Comparison of ENCODE assay signal across 14 cellular contexts in genomic region chr12:108234155-108234554, GRCh38.
DNase-seq lines count a peak whose midpoint lies in the region; ATAC-seq and TF ChIP-seq lines count a peak whose summit lies in the region.
"Had no signal": no experiment of that assay in that cellular context is flagged by ENCODE, and none has a peak within 500 bp of the region (broad histone marks: within the 10 kb centered on the region; RNA-seq: fewer than 3 reads in every experiment).

No MANE protein-coding gene starts in this region.

- H3K27ac Mint-ChIP-seq in HFFc6 = no peak overlapping the region
- H3K27ac Mint-ChIP-seq: activated T-cell treated with anti-CD3 and anti-CD28 coated beads, Interleukin-2, amount 50 U/mL, for 72 hours had no signal

- no peaks in the 10 kb centered on the region for H3K9me3 ChIP-seq in neural cell (ENCODE audit: low read length)
- H3K9me3 ChIP-seq: body of pancreas, esophagus squamous epithelium had no signal

- no peaks in the 10 kb centered on the region for H3K36me3 Mint-ChIP-seq in HFFc6 (ENCODE audit: low read depth)

- TF ChIP-seq CTCF in epithelial cell of proximal tubule (conservative IDR thresholded peaks at IDR 0.05; ENCODE audit: low read depth, low read length) (peak; percentile 44), neural cell (IDR thresholded peaks at IDR 0.05; ENCODE audit: poor library complexity, severe bottlenecking) (no peak), HFFc6 (IDR thresholded peaks at IDR 0.05) (no peak)

- H3K9me2 ChIP-seq in neural cell (ENCODE audit: insufficient read depth, low read length) = no peaks in the 10 kb centered on the region

- TF ChIP-seq RAD21 in Ishikawa (IDR thresholded peaks at IDR 0.05; ENCODE audit: low read depth) (peak; percentile 29; the same call in 1 of the 2 replicates), neural cell (conservative IDR thresholded peaks at IDR 0.05) (peak; percentile 37)

- H3K4me3 ChIP-seq in epithelial cell of proximal tubule (ENCODE audit: low read depth, low read length) = no peak overlapping the region
- no peak overlapping the region for H3K4me3 ChIP-seq in neural cell (ENCODE audit: low read length)
- H3K4me3 ChIP-seq: body of pancreas, esophagus squamous epithelium, PC-9 had no signal

- no peak overlapping the region for H3K9ac ChIP-seq in neural cell (ENCODE audit: low read length)

- no peak for ATAC-seq in HG02885 (IDR thresholded peaks at IDR 0.05; ENCODE audit: poor library complexity, unreplicated experiment)
- ATAC-seq in HG02571 (IDR thresholded peaks at IDR 0.05; ENCODE audit: unreplicated experiment) = no peak
- ATAC-seq: activated T-cell treated with anti-CD3 and anti-CD28 coated beads, Interleukin-2, amount 50 U/mL, for 72 hours; body of pancreas had no signal

- no peaks in the 10 kb centered on the region for H3K79me2 ChIP-seq in neural cell (replicated peaks; ENCODE audit: insufficient read depth, low read length)

- DNase-seq in D341Med (ENCODE audit: low spot score) = peak; percentile 46
- no peak for DNase-seq in epithelial cell of proximal tubule (ENCODE audit: low read depth)
- no peak for DNase-seq in HFFc6
- DNase-seq in AML-193 (lab: John Stamatoyannopoulos, UW) = no peak
- DNase-seq: activated T-cell treated with anti-CD3 and anti-CD28 coated beads, Interleukin-2, amount 50 U/mL, for 72 hours; esophagus squamous epithelium; NCI-H187 treated with DMSO at 0.1 percent for 48 hours; PC-9; posterior cingulate gyrus had no signal

- no peak overlapping the region for H3K4me2 ChIP-seq in neural cell (ENCODE audit: low read length)
- H3K4me2 ChIP-seq: PC-9 had no signal

- TF ChIP-seq EP300 in Ishikawa (IDR thresholded peaks at IDR 0.05; ENCODE audit: borderline replicate concordance) = no peak
- no peak for TF ChIP-seq EP300 in neural cell (conservative IDR thresholded peaks at IDR 0.05; ENCODE audit: poor library complexity, severe bottlenecking)

- H3K4me3 Mint-ChIP-seq in HFFc6 = no peak overlapping the region
- H3K4me3 Mint-ChIP-seq: activated T-cell treated with anti-CD3 and anti-CD28 coated beads, Interleukin-2, amount 50 U/mL, for 72 hours had no signal

- no peak overlapping the region for H2AFZ ChIP-seq in neural cell (ENCODE audit: low read depth, low read length)
- H2AFZ ChIP-seq: PC-9 had no signal

- no peaks in the 10 kb centered on the region for H4K20me1 ChIP-seq in neural cell (ENCODE audit: insufficient read depth)

- no peaks in the 10 kb centered on the region for H3K27me3 ChIP-seq in neural cell (ENCODE audit: insufficient read depth, low read depth, low read length)
- H3K27me3 ChIP-seq: body of pancreas, esophagus squamous epithelium had no signal

- no peak overlapping the region for H3K27ac ChIP-seq in neural cell (ENCODE audit: low read length)
- H3K27ac ChIP-seq: body of pancreas, esophagus squamous epithelium, PC-9 had no signal

- H3K4me1 Mint-ChIP-seq in HFFc6 (ENCODE audit: low read depth) = no peaks in the 10 kb centered on the region

- peaks cover 44% of the 10 kb centered on the region for H3K9me3 Mint-ChIP-seq in HFFc6
- H3K9me3 Mint-ChIP-seq: activated T-cell treated with anti-CD3 and anti-CD28 coated beads, Interleukin-2, amount 50 U/mL, for 72 hours had no signal

- H3K27me3 Mint-ChIP-seq in HFFc6 (ENCODE audit: insufficient read depth) = no peaks in the 10 kb centered on the region; the same call in none of the 2 replicates

- no peaks in the 10 kb centered on the region for H3K36me3 ChIP-seq in neural cell (ENCODE audit: insufficient read depth, low read length)
- H3K36me3 ChIP-seq: esophagus squamous epithelium had no signal

- no peaks in the 10 kb centered on the region for H3F3A ChIP-seq in neural cell (ENCODE audit: insufficient read depth, low read length, poor library complexity, severe bottlenecking)

TF ChIP-seq in Ishikawa, 13 proteins besides CTCF, POLR2A, EP300 and RAD21 (continues in another document):
- no peak for TF ChIP-seq CEBPB (IDR thresholded peaks at IDR 0.05)
- TF ChIP-seq MAX (IDR thresholded peaks at IDR 0.05) = no peak
- no peak for TF ChIP-seq USF1 (IDR thresholded peaks at IDR 0.05)
- TF ChIP-seq REST (IDR thresholded peaks at IDR 0.05; ENCODE audit: low read depth) = no peak
- TF ChIP-seq TCF12 (IDR thresholded peaks at IDR 0.05; ENCODE audit: low read depth) = no peak
- TF ChIP-seq NFIC (IDR thresholded peaks at IDR 0.05) = no peak
- TF ChIP-seq TEAD4 (IDR thresholded peaks at IDR 0.05) = no peak
- no peak for TF ChIP-seq ZBTB7A (IDR thresholded peaks at IDR 0.05; ENCODE audit: low read depth)
- TF ChIP-seq YY1 (IDR thresholded peaks at IDR 0.05; ENCODE audit: low read depth) = no peak

TF ChIP-seq in neural cell, 6 proteins besides CTCF, POLR2A, EP300 and RAD21:
- TF ChIP-seq TAF1 (IDR thresholded peaks at IDR 0.05; ENCODE audit: low read depth) (no peak), POLR2AphosphoS5 (IDR thresholded peaks at IDR 0.05) (no peak), SMC3 (conservative IDR thresholded peaks at IDR 0.05; ENCODE audit: poor library complexity) (no peak), EZH2 (IDR thresholded peaks at IDR 0.05; ENCODE audit: borderline replicate concordance, insufficient read depth, low read length, poor library complexity, severe bottlenecking) (no peak), MXI1 (conservative IDR thresholded peaks at IDR 0.05; ENCODE audit: poor library complexity, severe bottlenecking) (no peak), REST (IDR thresholded peaks at IDR 0.05; ENCODE audit: borderline replicate concordance) (no peak)
TF ChIP-seq in neural cell: peak in this region for 0.
